ENCODE assay signal across 9 cellular contexts in genomic region chr3:25604107-25604805, GRCh38.
A peak's percentile ranks its signal among the peaks of the same experiment; 100 is the strongest.
DNase-seq lines count a peak whose midpoint lies in the region; ATAC-seq, FAIRE-seq and TF ChIP-seq lines count a peak whose summit lies in the region.
"Had no signal": no experiment of that assay in that cellular context is flagged by ENCODE, and none has a peak within 500 bp of the region (broad histone marks: within the 10 kb centered on the region; RNA-seq: fewer than 3 reads in every experiment).

No MANE protein-coding gene starts in this region.

- CTCF ChIA-PET in CD4-positive, alpha-beta T cell (lab: Charles Lee), result interaction anchor here (0.9 kb wide), 1 partner anchor 44 kb away, joined by 3 read pairs; no protein-coding TSS in a partner anchor

- H3K4me1 ChIP-seq in esophagus squamous epithelium, result peaks cover 0 to 8% (median 0%) of the 10 kb centered on the region in 3 donors

- peak overlapping the region; percentile 62 for H3K27ac Mint-ChIP-seq in CD4-positive, alpha-beta T cell

- WGBS in esophagus squamous epithelium, 2 donors, result 75 to 91% methylated on average over 5 of the region's 5 CpGs

- H3K9me3 ChIP-seq in CD4-positive, alpha-beta T cell (ENCODE audit: control insufficient read depth, low read length), result no peaks in the 10 kb centered on the region
- H3K9me3 ChIP-seq in esophagus squamous epithelium, result no peaks in the 10 kb centered on the region

- no peaks in the 10 kb centered on the region for H3K4me1 Mint-ChIP-seq in CD4-positive, alpha-beta T cell (ENCODE audit: low read depth)

- no peak for TF ChIP-seq CTCF in CD4-positive, alpha-beta T cell (IDR thresholded peaks at IDR 0.05)
- TF ChIP-seq CTCF in cardiac fibroblast (IDR thresholded peaks at IDR 0.05; ENCODE audit: low read depth, low read length) (no peak), esophagus squamous epithelium (IDR thresholded peaks at IDR 0.05) (no peak)

- peaks cover 0 to 100% (median 17%) of the 10 kb centered on the region in 3 donors for H3K36me3 ChIP-seq in esophagus squamous epithelium

- DNase-seq in CD4-positive, alpha-beta T cell, result no peak
- DNase-seq in HTR-8/SVneo (ENCODE audit: insufficient read length, low spot score) (peak; percentile 46), cardiac fibroblast (ENCODE audit: low read depth in 2 of 2) (peak; percentile 79 to 86), myocyte (ENCODE audit: low read depth) (peak; percentile 84), UCSD-AML1 (lab: John Stamatoyannopoulos, UW; ENCODE audit: unreplicated experiment) (no peak), head of caudate nucleus (no peak), esophagus squamous epithelium (lab: John Stamatoyannopoulos, UW) (no peak)
- DNase-seq in stimulated activated CD4-positive, alpha-beta T cell treated with anti-CD3 and anti-CD28 coated beads, Interleukin-2, amount 100 ng/mL, for 48 hours, result no peak
- DNase-seq: occipital lobe had no signal

- no peaks in the 10 kb centered on the region for H3K27me3 Mint-ChIP-seq in CD4-positive, alpha-beta T cell

- H3K27me3 ChIP-seq in CD4-positive, alpha-beta T cell (ENCODE audit: control insufficient read depth, insufficient read depth, low read length), result no peaks in the 10 kb centered on the region
- H3K27me3 ChIP-seq in esophagus squamous epithelium, result no peaks in the 10 kb centered on the region

- H3K4me3 Mint-ChIP-seq in CD4-positive, alpha-beta T cell, result no peak overlapping the region

- no peak for TF ChIP-seq POLR2A in esophagus squamous epithelium (IDR thresholded peaks at IDR 0.05)

- POLR2A ChIA-PET in CD4-positive, alpha-beta T cell (lab: Charles Lee), result no interaction called here

- peaks cover 95% of the 10 kb centered on the region for H3K36me3 Mint-ChIP-seq in CD4-positive, alpha-beta T cell (ENCODE audit: low read depth)

- intact Hi-C loops in CD4-positive, alpha-beta T cell (cut with DNase I, micrococcal nuclease), result loop anchor here in 1 of 2 experiments (5.0 kb wide), 1 partner anchor 38 kb away; no protein-coding TSS in a partner anchor
- intact Hi-C loops in head of caudate nucleus (cut with DNase I) (no loop called here), esophagus squamous epithelium (cut with DNase I) (no loop called here)

- no peak overlapping the region for H3K27ac ChIP-seq in CD4-positive, alpha-beta T cell (ENCODE audit: low read depth, low read length)
- no peak overlapping the region for H3K27ac ChIP-seq in esophagus squamous epithelium

- ATAC-seq in CD4-positive, alpha-beta T cell (ENCODE audit: poor library complexity), result no peak

- no peak overlapping the region for H3K4me3 ChIP-seq in cardiac fibroblast (replicated peaks in 1 of 2; ENCODE audit: low read depth in 2 of 2, low read length in 2 of 2)
- H3K4me3 ChIP-seq in esophagus squamous epithelium, result no peak overlapping the region

- no peaks in the 10 kb centered on the region for H3K9me3 Mint-ChIP-seq in CD4-positive, alpha-beta T cell

- no peak for FAIRE-seq in HTR-8/SVneo (lab: Jason Lieb, UNC)

Comparison
In these comparisons a context has a peak if more than half of its experiments do, and no peak if none do; other contexts are left out.
1. DNase-seq: peak in HTR-8/SVneo (single experiment), cardiac fibroblast (2 of 2) and myocyte (single experiment); none in CD4-positive, alpha-beta T cell (0 of 10), stimulated activated CD4-positive, alpha-beta T cell treated with anti-CD3 and anti-CD28 coated beads, Interleukin-2, amount 100 ng/mL, for 48 hours (0 of 2), UCSD-AML1 (single experiment), head of caudate nucleus (0 of 42) and esophagus squamous epithelium (single experiment).